ENCODE assay signal across 8 cellular contexts in genomic region chr3:53130179-53131135, GRCh38. TPM values are rescaled to one million over a fixed set of nuclear protein-coding genes. Genes with fewer than 3 reads are reported as not detected.
DNase-seq lines count a peak whose midpoint lies in the region; ATAC-seq and TF ChIP-seq lines count a peak whose summit lies in the region.

RFT1 (minus strand) TSS chr3:53130435; CDS start chr3:53130400, 35 bp downstream.

- WGBS in ovary, 3 donors = 3% methylated on average over 41 of the region's 41 CpGs
- WGBS in thyroid gland, 2 donors = 4 to 7% methylated on average over 19 to 33 of the region's 41 CpGs

- H3K9me3 ChIP-seq in ovary (no peaks in the 10 kb centered on the region), thyroid gland (no peaks in the 10 kb centered on the region)

- H3K4me1 ChIP-seq in ovary (ENCODE audit: insufficient read depth) (peaks cover 2% of the 10 kb centered on the region), thyroid gland (peaks cover 28 to 59% of the 10 kb centered on the region in 2 donors)

- DNase-seq in NCI-H128 (lab: John Stamatoyannopoulos, UW; ENCODE audit: unreplicated experiment) = peak; percentile 85
- DNase-seq in SW 1271 (lab: John Stamatoyannopoulos, UW) = peak; percentile 75 to 86
- DNase-seq in activated naive CD8-positive, alpha-beta T cell treated with anti-CD3 and anti-CD28 coated beads, Interleukin-2, amount 50 U/mL, for 16 hours (ENCODE audit: low read depth, low spot score) = peak; percentile 95
- peak; percentile 100 for DNase-seq in Right ventricle myocardium inferior (ENCODE audit: missing footprints)
- DNase-seq in ovary = peak; percentile 96 to 99 (median 98)
- peak; percentile 99 for DNase-seq in thyroid gland

- ATAC-seq in HG02623 (IDR thresholded peaks at IDR 0.05; ENCODE audit: unreplicated experiment) (peak; percentile 73), Right ventricle myocardium inferior (peak; percentile 95)

- TF ChIP-seq EP300 in ovary (IDR thresholded peaks at IDR 0.05) = peak; percentile 24

- H3K4me3 ChIP-seq in GM08714 (ENCODE audit: low read length) = peak within 1 kb of the TSS; percentile 96
- peak within 1 kb of the TSS; percentile 94 for H3K4me3 ChIP-seq in ovary
- H3K4me3 ChIP-seq in thyroid gland (replicated peaks in 1 of 3) = peak within 1 kb of the TSS; percentile 12 to 88 (median 64)

- intact Hi-C loops in Right ventricle myocardium inferior (cut with DNase I) (loop anchor here (2.0 to 5.0 kb wide), 3 partner anchors 30 to 217 kb away; partner anchors contain the start of genes DCP1A and PRKCD), ovary (cut with DNase I) (no loop called here), thyroid gland (cut with DNase I) (no loop called here)

- H3K36me3 ChIP-seq in ovary (no peaks in the 10 kb centered on the region), thyroid gland (no peaks in the 10 kb centered on the region)

- H3K27ac ChIP-seq in ovary (peak within 1 kb of the TSS in 1 of 2 donors; percentile 72), thyroid gland (peak within 1 kb of the TSS; percentile 68 to 86 (median 75))

- no peaks in the 10 kb centered on the region for H3K27me3 ChIP-seq in ovary
- H3K27me3 ChIP-seq in thyroid gland = no peaks in the 10 kb centered on the region

- peak in 2 of 3 donors; percentile 23 to 29 for TF ChIP-seq CTCF in ovary (IDR thresholded peaks at IDR 0.05)
- peak in 2 of 6 experiments; percentile 9 to 31 for TF ChIP-seq CTCF in thyroid gland (IDR thresholded peaks at IDR 0.05)

- TF ChIP-seq POLR2A in ovary (IDR thresholded peaks at IDR 0.05) (peak; percentile 48), thyroid gland (IDR thresholded peaks at IDR 0.05) (peak in 1 of 2 donors; percentile 85)

RNA-seq across cellular contexts. Expression of gene RFT1, which starts in this region (rescaled TPM):
- total RNA-seq in Right ventricle myocardium inferior (11.0 TPM), ovary (10 to 100 TPM in 6 of 7 donors, 1 to 10 TPM in 1; 8.9 to 23.6 (median 17.8) TPM), thyroid gland (10 to 100 TPM; 14.4 to 17.7 (median 16.2) TPM)
- 10 to 100 TPM in 1 of 2 donors, 1 to 10 TPM in 1; 8.3 to 20.8 TPM for polyA plus RNA-seq in ovary
